ENCODE assay signal across 8 cellular contexts in genomic region chr10:32055478-32056135, GRCh38. TPM values are rescaled to one million over a fixed set of nuclear protein-coding genes. Genes with fewer than 3 reads are reported as not detected.
A peak's percentile ranks its signal among the peaks of the same experiment; 100 is the strongest.
DNase-seq lines count a peak whose midpoint lies in the region; ATAC-seq, FAIRE-seq and TF ChIP-seq lines count a peak whose summit lies in the region.

No MANE protein-coding gene starts in this region.

- H3K4me2 ChIP-seq in K562 (ENCODE audit: insufficient read depth, low read length): peak overlapping the region; percentile 93

- H3K4me3 ChIP-seq in GM12865 (ENCODE audit: low read depth, low read length) (peak overlapping the region; percentile 95), K562 (peak overlapping the region; percentile 95), iPS-15b (ENCODE audit: low read depth, low read length) (peak overlapping the region; percentile 87), skeletal muscle cell (ENCODE audit: low read depth, low read length) (peak overlapping the region; percentile 93)

- BruUV-seq in K562 (replicated peaks; lab: Mats Ljungman, UMichigan): no TSS peak

- DNase-seq in GM12865 (ENCODE audit: low read depth): peak; percentile 70
- DNase-seq in H4 (ENCODE audit: low spot score): peak; percentile 41
- DNase-seq in LHCN-M2 (ENCODE audit: low read depth): peak; percentile 64
- peak; percentile 49 for DNase-seq in T-helper 9 cell
- DNase-seq in K562 (ENCODE audit: extremely low read depth in 1 of 4, low spot score in 3 of 4): peak; percentile 70 to 89 (median 78)
- no peak for DNase-seq in skeletal muscle cell (ENCODE audit: low read depth)
- no peak for DNase-seq in D721Med (ENCODE audit: insufficient read length, low spot score)

- no peak for TF ChIP-seq POLR2A in K562 (conservative IDR thresholded peaks at IDR 0.05)

- intact Hi-C loops in K562 (cut with micrococcal nuclease): loop anchor here (10.0 kb wide), 1 partner anchor 89 kb away; no protein-coding TSS in a partner anchor

- peak; percentile 91 for ATAC-seq in K562

- H3K36me3 ChIP-seq in K562 (ENCODE audit: control insufficient read depth, insufficient read depth, low read length): peaks cover 18% of the 10 kb centered on the region; the same call in 2 of the 3 replicates
- H3K36me3 ChIP-seq in iPS-15b (ENCODE audit: control insufficient read depth, insufficient read depth, low read length): no peaks in the 10 kb centered on the region

- peaks cover 3% of the 10 kb centered on the region for H3K9me1 ChIP-seq in K562 (ENCODE audit: control insufficient read depth, insufficient read depth, low read length)

- peak overlapping the region; percentile 95 for H3K27ac ChIP-seq in K562 (ENCODE audit: extremely low read depth, low read depth, low read length)

- H3K9ac ChIP-seq in K562 (ENCODE audit: insufficient read depth in 1 of 2, low read depth in 2 of 2, low read length in 2 of 2) (peak overlapping the region; percentile 87 to 98), iPS-15b (ENCODE audit: low read depth, low read length) (peak overlapping the region; percentile 84)

- peak; percentile 32 for FAIRE-seq in K562 (lab: Jason Lieb, UNC)
- FAIRE-seq in D721Med (lab: Jason Lieb, UNC): no peak

- H3K9me3 ChIP-seq in K562 (replicated peaks; ENCODE audit: control insufficient read depth, insufficient read depth, low read depth, low read length) (no peaks in the 10 kb centered on the region), iPS-15b (ENCODE audit: control insufficient read depth, insufficient read depth, low read length) (no peaks in the 10 kb centered on the region)

- H2AFZ ChIP-seq in K562 (ENCODE audit: low read depth, low read length): peak overlapping the region; percentile 99

- CTCF ChIA-PET in K562 (lab: Yijun Ruan, JAX; ENCODE audit: low intra/inter-chr PET ratio): no interaction called here

- H4K20me1 ChIP-seq in K562 (replicated peaks; ENCODE audit: control insufficient read depth, insufficient read depth, low read length): peaks cover 29% of the 10 kb centered on the region

- TF ChIP-seq CTCF in GM12865 (IDR thresholded peaks at IDR 0.05; ENCODE audit: insufficient read depth, low read depth, low read length, missing control alignments): no peak
- peak in 1 of 3 experiments; percentile 17; a peak in 1 of 6 replicates for TF ChIP-seq CTCF in K562 (IDR thresholded peaks at IDR 0.05 in 2 of 3, conservative IDR thresholded peaks at IDR 0.05 in 1 of 3; ENCODE audit: insufficient read depth in 2 of 3, low read depth in 1 of 3, low read length in 3 of 3)
- no peak for TF ChIP-seq CTCF in D721Med (IDR thresholded peaks at IDR 0.05; ENCODE audit: insufficient read depth, missing control alignments)

- TF ChIP-seq EP300 in K562 (IDR thresholded peaks at IDR 0.05; ENCODE audit: low read length): 0 out of 2 replicates have a peak, but pooled peaks have one; percentile 9

- peaks cover 64% of the 10 kb centered on the region for H3K79me2 ChIP-seq in K562 (ENCODE audit: control insufficient read depth, insufficient read depth, low read length)

- H3K4me1 ChIP-seq in K562 (replicated peaks in 1 of 2; ENCODE audit: control insufficient read depth in 2 of 2, insufficient read depth in 2 of 2, low read length in 2 of 2) (peaks cover 12 to 43% of the 10 kb centered on the region in 2 experiments), iPS-15b (ENCODE audit: control insufficient read depth, insufficient read depth, low read length) (peaks cover 22% of the 10 kb centered on the region)

- H3K27me3 ChIP-seq in K562 (ENCODE audit: control insufficient read depth in 2 of 2, insufficient read depth in 2 of 2, low read length in 2 of 2) (no peaks in the 10 kb centered on the region), iPS-15b (ENCODE audit: control insufficient read depth, insufficient read depth, low read length) (peaks cover 6% of the 10 kb centered on the region)

- WGBS in K562 (ENCODE audit: insufficient coverage, low coverage, missing lambda C conversion rate): under 1% methylated on average over 50 of the region's 59 CpGs

- in situ Hi-C loops in K562 (cut with MboI): loop anchor here (10.0 kb wide), 1 partner anchor 289 kb away; the partner anchor contains the start of gene EPC1

- 0 out of 4 replicates have a peak, but pooled peaks of 1 of the 2 experiments have one; percentile 11 for TF ChIP-seq RAD21 in K562 (CRISPR knock-in tag; conservative IDR thresholded peaks at IDR 0.05 in 1 of 2, IDR thresholded peaks at IDR 0.05 in 1 of 2)

- POLR2A ChIA-PET in K562 (lab: Yijun Ruan, JAX): interaction anchor here (0.6 to 2.4 kb wide), 5 partner anchors 12 to 912 kb away, joined by 3 to 12 read pairs (median 3); no protein-coding TSS in a partner anchor

TF ChIP-seq in K562, 482 proteins besides CTCF, POLR2A, EP300 and RAD21 (continues in another document):
- TF ChIP-seq USF1 (CRISPR knock-in tag; IDR thresholded peaks at IDR 0.05) (no peak), CREB3L1 (IDR thresholded peaks at IDR 0.05; ENCODE audit: borderline replicate concordance, low read depth) (peak; percentile 24; the same call in 1 of the 2 replicates), ATF1 (CRISPR knock-in tag; IDR thresholded peaks at IDR 0.05) (no peak), ATF1 (tag; IDR thresholded peaks at IDR 0.05) (peak; percentile 39; the same call in 1 of the 2 replicates), GMEB1 (CRISPR knock-in tag; IDR thresholded peaks at IDR 0.05) (0 out of 2 replicates have a peak, but pooled peaks have one; percentile 6), JUND (IDR thresholded peaks at IDR 0.05; ENCODE audit: borderline replicate concordance, low read depth, low read length) (peak; percentile 32; the same call in 1 of the 2 replicates), JUND (tag; IDR thresholded peaks at IDR 0.05; ENCODE audit: borderline replicate concordance, low read depth, low read length) (no peak), ATF3 (IDR thresholded peaks at IDR 0.05) (no peak), ATF3 (CRISPR knock-in tag; conservative IDR thresholded peaks at IDR 0.05) (peak; percentile 75; the same call in 1 of the 2 replicates)

RNA-seq across cellular contexts. Expression of gene KIF5B, which starts 0.6 kb away (rescaled TPM):
- 35.4 and 55.4 TPM in 2 replicates for total RNA-seq in H4 (2014; rRNA removed; shearing (Covaris generic))
- total RNA-seq in LHCN-M2 (2014; rRNA removed): 174 and 194 TPM in 2 replicates
- 37.2 TPM for polyA plus RNA-seq in LHCN-M2 (2012)
- 12.1 and 40.7 TPM in 2 replicates for total RNA-seq in K562 (2011; cell fraction: chromatin; rRNA removed; ENCODE audit: low replicate concordance)
- 9.5 and 10.9 TPM in 2 replicates for total RNA-seq in K562 (2011; cell fraction: nucleolus; rRNA removed)
- 17.3 and 22.1 TPM in 2 replicates for total RNA-seq in K562 (2011; cell fraction: nucleoplasm; rRNA removed)
- 61.5 and 68.9 TPM in 2 replicates for total RNA-seq in K562 (2014; rRNA removed)
- total RNA-seq in K562 (2014; rRNA removed; fragmentation: Illumina TruSeq; extraction: Trizol): 94.4 and 107 TPM in 2 replicates
- total RNA-seq in K562 (2015; rRNA removed; fragmentation: Illumina TruSeq; extraction: Trizol): 87.2 and 93.1 TPM in 2 replicates
- 70.2 and 77.9 TPM in 2 replicates for total RNA-seq in K562 (2021)
- 39.2 and 49.4 TPM in 2 replicates for polyA plus RNA-seq in K562 (2011; rRNA removed)
- 8.2 and 15.4 TPM in 2 replicates for polyA plus RNA-seq in K562 (2011; cell fraction: cytosol; rRNA removed)
- 10.7 and 15.8 TPM in 2 replicates for polyA plus RNA-seq in K562 (2011; cell fraction: nucleus; rRNA removed)
- 50.4 and 51.7 TPM in 2 replicates for polyA plus RNA-seq in K562 (2012)
- polyA plus RNA-seq in K562 (2014; fragmentation: Illumina TruSeq; extraction: Trizol): 70.3 and 78.1 TPM in 2 replicates
- 10 to 100 TPM; 24.4 to 29.8 TPM for polyA plus RNA-seq in K562 (2014; fragmentation: Nextera tagmentation; extraction: Ambion mirVana)
- polyA plus RNA-seq in K562 (2014; rRNA removed): 40.3 and 46.2 TPM in 2 replicates
- 116 and 143 TPM in 2 replicates for polyA minus RNA-seq in K562 (2011; rRNA and poly(A)+ RNA removed)
- 47.3 and 50.2 TPM in 2 replicates for polyA minus RNA-seq in K562 (2011; cell fraction: cytosol; rRNA and poly(A)+ RNA removed)
- polyA minus RNA-seq in K562 (2011; cell fraction: nucleus; rRNA and poly(A)+ RNA removed): 17.5 and 33.8 TPM in 2 replicates

Comparison
In these comparisons a context has a peak if more than half of its experiments do, and no peak if none do; other contexts are left out.
1. DNase-seq: peak in GM12865 (single experiment), H4 (single experiment), LHCN-M2 (single experiment), T-helper 9 cell (single experiment) and K562 (4 of 4); none in skeletal muscle cell (single experiment) and D721Med (single experiment).
2. Peak in every context shown above with its lines, with median percentiles within 50 percentile points of each other: H3K4me3 ChIP-seq.